In genomic region chr5:73663860-73664240, GRCh38 we compare ENCODE assay signal across 16 cellular contexts. TPM values are rescaled to one million over a fixed set of nuclear protein-coding genes. Genes with fewer than 3 reads are reported as not detected.
A peak's percentile ranks its signal among the peaks of the same experiment; 100 is the strongest.
DNase-seq lines count a peak whose midpoint lies in the region; ATAC-seq, FAIRE-seq and TF ChIP-seq lines count a peak whose summit lies in the region.
"Had no signal": no experiment of that assay in that cellular context is flagged by ENCODE, and none has a peak within 500 bp of the region (broad histone marks: within the 10 kb centered on the region; RNA-seq: fewer than 3 reads in every experiment).

No MANE protein-coding gene starts in this region.

- WGBS in thyroid gland, 2 donors: 49 to 61% methylated on average over 2 of the region's 2 CpGs

- intact Hi-C loops in thyroid gland (cut with DNase I): no loop called here

- no peaks in the 10 kb centered on the region for H3K27me3 ChIP-seq in thyroid gland

- H3K27ac ChIP-seq in thyroid gland: peak overlapping the region; percentile 3 to 9 (median 7)

- DNase-seq in GM19239 (ENCODE audit: insufficient read length, low spot score) (no peak), epithelial cell of proximal tubule (ENCODE audit: low read depth) (peak; percentile 78), thyroid gland (no peak), NCI-H1417 (lab: John Stamatoyannopoulos, UW) (no peak), NCI-H82 treated with DMSO at 0.1 percent for 48 hours (lab: John Stamatoyannopoulos, UW; ENCODE audit: unreplicated experiment) (no peak), SW480 (ENCODE audit: low spot score) (no peak)
- DNase-seq in activated naive CD4-positive, alpha-beta T cell treated with anti-CD3 and anti-CD28 coated beads, Interleukin-2, amount 50 U/mL, for 16 hours: no peak
- DNase-seq: activated naive CD4-positive, alpha-beta T cell treated with anti-CD3 and anti-CD28 coated beads, Interleukin-2, amount 10 ng/mL, durations not matched to agents 7 days and 5 days; CD8-positive, alpha-beta memory T cell; hippocampal formation; NCI-H1092; NCI-H446 treated with DMSO at 0.1 percent for 48 hours; occipital lobe; T-helper 9 cell had no signal

- peak; percentile 90 for FAIRE-seq in GM19239 (lab: Jason Lieb, UNC)
- FAIRE-seq: RCC 7860 had no signal

- H3K4me1 ChIP-seq in thyroid gland: peaks cover 27 to 51% of the 10 kb centered on the region in 2 donors

- no peaks in the 10 kb centered on the region for H3K36me3 ChIP-seq in thyroid gland

- TF ChIP-seq CTCF in epithelial cell of proximal tubule (conservative IDR thresholded peaks at IDR 0.05; ENCODE audit: low read depth, low read length) (no peak), thyroid gland (IDR thresholded peaks at IDR 0.05) (no peak)

- no peaks in the 10 kb centered on the region for H3K9me3 ChIP-seq in thyroid gland

- ATAC-seq in HG02884 (IDR thresholded peaks at IDR 0.05; ENCODE audit: unreplicated experiment): peak; percentile 58

- no peak for TF ChIP-seq POLR2A in thyroid gland (IDR thresholded peaks at IDR 0.05)

- no peak overlapping the region for H3K4me3 ChIP-seq in epithelial cell of proximal tubule (ENCODE audit: low read depth, low read length)
- no peak overlapping the region for H3K4me3 ChIP-seq in thyroid gland (replicated peaks in 1 of 3)

RNA-seq across cellular contexts. Expression of gene ARHGEF28, which starts 37.9 kb away (rescaled TPM):
- total RNA-seq in epithelial cell of proximal tubule (58.2 and 72.1 TPM in 2 replicates), thyroid gland (10 to 100 TPM; 43.6 to 58.8 (median 55.3) TPM)
